8 cellular contexts compared by ENCODE assay signal in genomic region chr13:39249971-39250370, GRCh38.
"Had no signal": no experiment of that assay in that cellular context is flagged by ENCODE, and none has a peak within 500 bp of the region (broad histone marks: within the 10 kb centered on the region; RNA-seq: fewer than 3 reads in every experiment).

No MANE protein-coding gene starts in this region.

- H2AFZ ChIP-seq: GM23338 had no signal

- H3K27ac ChIP-seq: HL-60 had no signal

- ATAC-seq: GM23338, HepG2, K562 had no signal

- DNase-seq: H9, HCEC 1CT, IMR-90, KG1 had no signal

- H3K4me2 ChIP-seq: GM23338 had no signal

- H3K4me3 ChIP-seq: GM23338, K562 had no signal
